ENCODE assay signal across 14 cellular contexts in the genomic region with DNA sequence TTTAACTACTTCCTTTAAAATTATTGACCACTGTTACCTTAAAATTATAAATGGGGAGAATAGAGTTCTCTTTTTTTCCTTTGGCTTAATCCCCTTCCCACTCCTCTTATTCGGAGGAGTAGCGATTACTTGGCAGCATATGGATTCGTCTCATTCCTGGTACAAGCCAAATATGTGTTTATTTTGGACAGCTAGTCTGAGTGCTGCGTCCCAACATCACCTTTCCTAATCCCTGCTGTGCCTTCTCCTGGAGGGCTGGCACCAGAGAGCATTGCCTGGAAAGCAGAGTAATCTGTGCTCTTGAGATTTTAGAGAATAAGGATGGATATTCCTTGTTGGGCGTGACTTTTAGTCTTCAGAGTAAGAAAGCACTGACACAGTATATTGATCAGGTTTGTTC.
DNase-seq lines count a peak whose midpoint lies in the region; ATAC-seq and TF ChIP-seq lines count a peak whose summit lies in the region.
"Had no signal": no experiment of that assay in that cellular context is flagged by ENCODE, and none has a peak within 500 bp of the region (broad histone marks: within the 10 kb centered on the region; RNA-seq: fewer than 3 reads in every experiment).

No MANE protein-coding gene starts in this region.

- H3K27me3 Mint-ChIP-seq in T-helper 17 cell (peaks cover 12% of the 10 kb centered on the region), mesothelial cell of epicardium (ENCODE audit: low read depth) (no peaks in the 10 kb centered on the region)
- H3K27me3 Mint-ChIP-seq in activated T-cell treated with anti-CD3 and anti-CD28 coated beads, Interleukin-2, amount 50 U/mL, for 4 hours (ENCODE audit: low read depth) = peaks cover 14% of the 10 kb centered on the region
- peaks cover 1% of the 10 kb centered on the region for H3K27me3 Mint-ChIP-seq in activated CD4-positive, alpha-beta memory T cell treated with anti-CD3 and anti-CD28 coated beads, Interleukin-2, amount 10 ng/mL, durations not matched to agents 7 days and 5 days

- H3K4me1 Mint-ChIP-seq in T-helper 17 cell (peaks cover 23% of the 10 kb centered on the region), mesothelial cell of epicardium (peaks cover 44% of the 10 kb centered on the region)
- H3K4me1 Mint-ChIP-seq in activated T-cell treated with anti-CD3 and anti-CD28 coated beads, Interleukin-2, amount 50 U/mL, for 4 hours (ENCODE audit: low read depth) = no peaks in the 10 kb centered on the region
- H3K4me1 Mint-ChIP-seq in activated CD4-positive, alpha-beta memory T cell treated with anti-CD3 and anti-CD28 coated beads, Interleukin-2, amount 10 ng/mL, durations not matched to agents 7 days and 5 days = peaks cover under 1% of the 10 kb centered on the region

- H3K36me3 Mint-ChIP-seq in T-helper 17 cell (ENCODE audit: low read depth) = peaks cover 3% of the 10 kb centered on the region
- H3K36me3 Mint-ChIP-seq in mesothelial cell of epicardium = no peaks in the 10 kb centered on the region
- no peaks in the 10 kb centered on the region for H3K36me3 Mint-ChIP-seq in activated T-cell treated with anti-CD3 and anti-CD28 coated beads, Interleukin-2, amount 50 U/mL, for 4 hours (ENCODE audit: insufficient read depth)
- H3K36me3 Mint-ChIP-seq in activated CD4-positive, alpha-beta memory T cell treated with anti-CD3 and anti-CD28 coated beads, Interleukin-2, amount 10 ng/mL, durations not matched to agents 7 days and 5 days (ENCODE audit: low read depth) = no peaks in the 10 kb centered on the region
- H3K36me3 Mint-ChIP-seq: CD4-positive, alpha-beta memory T cell had no signal

- H3K27ac Mint-ChIP-seq in T-helper 17 cell = peak overlapping the region; percentile 49
- peak overlapping the region; percentile 58 for H3K27ac Mint-ChIP-seq in mesothelial cell of epicardium
- no peak overlapping the region for H3K27ac Mint-ChIP-seq in activated CD4-positive, alpha-beta memory T cell treated with anti-CD3 and anti-CD28 coated beads, Interleukin-2, amount 10 ng/mL, durations not matched to agents 7 days and 5 days
- H3K27ac Mint-ChIP-seq: HFFc6 had no signal

- CTCF ChIA-PET in HEK293T (lab: Yijun Ruan, JAX) = no interaction called here
- CTCF ChIA-PET in activated CD4-positive, alpha-beta memory T cell treated with anti-CD3 and anti-CD28 coated beads, Interleukin-2, amount 10 ng/mL, durations not matched to agents 7 days and 5 days (lab: Charles Lee) = no interaction called here

- DNase-seq in NCI-H1092 treated with DMSO at 0.1 percent for 48 hours (lab: John Stamatoyannopoulos, UW) (peak; percentile 25), NCI-H1092 (lab: John Stamatoyannopoulos, UW) (no peak), NCI-H446 treated with DMSO at 0.1 percent for 48 hours (lab: John Stamatoyannopoulos, UW) (peak; percentile 11), T-helper 17 cell (no peak), mesothelial cell of epicardium (ENCODE audit: low spot score in 2 of 2, unreplicated experiment in 2 of 2) (no peak), HEK293T (ENCODE audit: extremely low spot score) (no peak)
- no peak for DNase-seq in activated T-cell treated with anti-CD3 and anti-CD28 coated beads, Interleukin-2, amount 50 U/mL, for 4 hours
- DNase-seq in activated CD4-positive, alpha-beta memory T cell treated with anti-CD3 and anti-CD28 coated beads, Interleukin-2, amount 10 ng/mL, durations not matched to agents 7 days and 5 days = no peak
- DNase-seq: BE2C; CD4-positive, alpha-beta memory T cell; HFFc6; NCI-H1436 had no signal

- H3K9me3 ChIP-seq in T-helper 17 cell (ENCODE audit: control insufficient read depth, low read length, poor library complexity, severe bottlenecking) = no peaks in the 10 kb centered on the region
- H3K9me3 ChIP-seq: BE2C had no signal

- no peak for TF ChIP-seq CTCF in mesothelial cell of epicardium (IDR thresholded peaks at IDR 0.05; ENCODE audit: unreplicated experiment)

- no peaks in the 10 kb centered on the region for H3K9me3 Mint-ChIP-seq in mesothelial cell of epicardium
- no peaks in the 10 kb centered on the region for H3K9me3 Mint-ChIP-seq in activated T-cell treated with anti-CD3 and anti-CD28 coated beads, Interleukin-2, amount 50 U/mL, for 4 hours
- no peaks in the 10 kb centered on the region for H3K9me3 Mint-ChIP-seq in activated CD4-positive, alpha-beta memory T cell treated with anti-CD3 and anti-CD28 coated beads, Interleukin-2, amount 10 ng/mL, durations not matched to agents 7 days and 5 days
- H3K9me3 Mint-ChIP-seq: CD4-positive, alpha-beta memory T cell; HFFc6 had no signal

- no peak overlapping the region for H3K4me3 Mint-ChIP-seq in T-helper 17 cell
- no peak overlapping the region for H3K4me3 Mint-ChIP-seq in mesothelial cell of epicardium
- H3K4me3 Mint-ChIP-seq in activated T-cell treated with anti-CD3 and anti-CD28 coated beads, Interleukin-2, amount 50 U/mL, for 4 hours = no peak overlapping the region
- H3K4me3 Mint-ChIP-seq in activated CD4-positive, alpha-beta memory T cell treated with anti-CD3 and anti-CD28 coated beads, Interleukin-2, amount 10 ng/mL, durations not matched to agents 7 days and 5 days = no peak overlapping the region
- H3K4me3 Mint-ChIP-seq: CD4-positive, alpha-beta memory T cell; HFFc6 had no signal

- POLR2A ChIA-PET in HEK293T (lab: Yijun Ruan, JAX) = no interaction called here
- POLR2A ChIA-PET in activated CD4-positive, alpha-beta memory T cell treated with anti-CD3 and anti-CD28 coated beads, Interleukin-2, amount 10 ng/mL, durations not matched to agents 7 days and 5 days (lab: Charles Lee) = no interaction called here

- no peak for ATAC-seq in T-helper 17 cell
- no peak for ATAC-seq in activated T-cell treated with anti-CD3 and anti-CD28 coated beads, Interleukin-2, amount 50 U/mL, for 4 hours
- ATAC-seq: Panc1, Right ventricle myocardium inferior had no signal

TF ChIP-seq in HEK293T, 16 proteins besides CTCF, POLR2A, EP300 and RAD21:
- TF ChIP-seq CTBP1 (IDR thresholded peaks at IDR 0.05; ENCODE audit: borderline replicate concordance) (no peak), FOXM1 (IDR thresholded peaks at IDR 0.05; ENCODE audit: borderline replicate concordance) (no peak), PKNOX1 (IDR thresholded peaks at IDR 0.05) (no peak)

Comparison
In these comparisons a context has a peak if more than half of its experiments do, and no peak if none do; other contexts are left out.
1. DNase-seq: peak in NCI-H1092 treated with DMSO at 0.1 percent for 48 hours (single experiment) and NCI-H446 treated with DMSO at 0.1 percent for 48 hours (single experiment); none in NCI-H1092 (single experiment), T-helper 17 cell (0 of 3), mesothelial cell of epicardium (0 of 2), HEK293T (single experiment), activated T-cell treated with anti-CD3 and anti-CD28 coated beads, Interleukin-2, amount 50 U/mL, for 4 hours (single experiment) and activated CD4-positive, alpha-beta memory T cell treated with anti-CD3 and anti-CD28 coated beads, Interleukin-2, amount 10 ng/mL, durations not matched to agents 7 days and 5 days (single experiment).